17 cellular contexts compared by ENCODE assay signal in genomic region chr10:77182803-77183202, GRCh38.
DNase-seq lines count a peak whose midpoint lies in the region; ATAC-seq and TF ChIP-seq lines count a peak whose summit lies in the region.
"Had no signal": no experiment of that assay in that cellular context is flagged by ENCODE, and none has a peak within 500 bp of the region (broad histone marks: within the 10 kb centered on the region; RNA-seq: fewer than 3 reads in every experiment).

No MANE protein-coding gene starts in this region.

- CTCF ChIA-PET in CD8-positive, alpha-beta memory T cell (lab: Charles Lee): no interaction called here

- H3K27me3 Mint-ChIP-seq in CD8-positive, alpha-beta memory T cell: peaks cover 17 to 19% of the 10 kb centered on the region in 2 donors

- no peak overlapping the region for H3K27ac Mint-ChIP-seq in CD8-positive, alpha-beta memory T cell
- H3K27ac Mint-ChIP-seq: B cell; CD4-positive, alpha-beta memory T cell had no signal

- H3K36me3 ChIP-seq in heart left ventricle (no peaks in the 10 kb centered on the region), thyroid gland (no peaks in the 10 kb centered on the region)
- H3K36me3 ChIP-seq in CD8-positive, alpha-beta memory T cell (ENCODE audit: insufficient read depth, low read length): no peaks in the 10 kb centered on the region
- H3K36me3 ChIP-seq: HAP-1, SJSA1 had no signal

- TF ChIP-seq CTCF in heart left ventricle (IDR thresholded peaks at IDR 0.05): no peak
- TF ChIP-seq CTCF in thyroid gland (IDR thresholded peaks at IDR 0.05): no peak

- H3K9me3 ChIP-seq in heart left ventricle: no peaks in the 10 kb centered on the region
- H3K9me3 ChIP-seq in thyroid gland: no peaks in the 10 kb centered on the region
- no peaks in the 10 kb centered on the region for H3K9me3 ChIP-seq in CD8-positive, alpha-beta memory T cell (ENCODE audit: low read length)
- H3K9me3 ChIP-seq: HAP-1, SJSA1 had no signal

- ATAC-seq in heart left ventricle (peak; percentile 71 to 92 (median 90)), GM21447 (IDR thresholded peaks at IDR 0.05; ENCODE audit: unreplicated experiment) (no peak)
- ATAC-seq: PC-3 had no signal

- WGBS in heart left ventricle, 4 donors: 25 to 44% (median 31%) methylated on average over 1 of the region's 1 CpG
- WGBS in thyroid gland, 2 donors: 41 to 50% methylated on average over 1 of the region's 1 CpG

- intact Hi-C loops in heart left ventricle (cut with DNase I): loop anchor here in 1 of 10 donors (5.0 kb wide), 1 partner anchor 59 kb away; no protein-coding TSS in a partner anchor
- intact Hi-C loops in thyroid gland (cut with DNase I): no loop called here

- no peak for TF ChIP-seq POLR2A in heart left ventricle (IDR thresholded peaks at IDR 0.05)
- TF ChIP-seq POLR2A in thyroid gland (IDR thresholded peaks at IDR 0.05): no peak

- H3K27me3 ChIP-seq in heart left ventricle (peaks cover 0 to 3% (median 0%) of the 10 kb centered on the region in 9 donors), thyroid gland (no peaks in the 10 kb centered on the region)
- H3K27me3 ChIP-seq in CD8-positive, alpha-beta memory T cell (ENCODE audit: insufficient read depth, low read length, poor library complexity, severe bottlenecking): no peaks in the 10 kb centered on the region
- H3K27me3 ChIP-seq: SJSA1 had no signal

- H3K4me3 ChIP-seq in heart left ventricle (no peak overlapping the region), thyroid gland (replicated peaks in 1 of 3) (no peak overlapping the region)
- H3K4me3 ChIP-seq in CD8-positive, alpha-beta memory T cell (ENCODE audit: low read length): no peak overlapping the region
- H3K4me3 ChIP-seq: HAP-1, SJSA1 had no signal

- no peaks in the 10 kb centered on the region for H3K36me3 Mint-ChIP-seq in CD8-positive, alpha-beta memory T cell
- H3K36me3 Mint-ChIP-seq: CD4-positive, alpha-beta memory T cell had no signal

- POLR2A ChIA-PET in CD8-positive, alpha-beta memory T cell (lab: Charles Lee): no interaction called here

- H3K4me1 Mint-ChIP-seq in CD8-positive, alpha-beta memory T cell: no peaks in the 10 kb centered on the region
- H3K4me1 Mint-ChIP-seq: B cell; CD4-positive, alpha-beta memory T cell had no signal

- no peak overlapping the region for H3K4me3 Mint-ChIP-seq in CD8-positive, alpha-beta memory T cell
- H3K4me3 Mint-ChIP-seq: B cell; CD4-positive, alpha-beta memory T cell had no signal

- peak overlapping the region in 1 of 12 donors; percentile 74 for H3K27ac ChIP-seq in heart left ventricle
- H3K27ac ChIP-seq in thyroid gland: no peak overlapping the region
- H3K27ac ChIP-seq in CD8-positive, alpha-beta memory T cell (ENCODE audit: low read depth, low read length): no peak overlapping the region
- H3K27ac ChIP-seq: RWPE1, SJSA1 had no signal

- DNase-seq in M059J (ENCODE audit: low read depth) (peak; percentile 54), heart left ventricle (peak in 4 of 5 donors; percentile 26 to 62 (median 44)), myocyte (ENCODE audit: low read depth) (peak; percentile 36), thyroid gland (peak; percentile 40 to 44), SK-N-DZ (ENCODE audit: low spot score) (no peak)
- no peak for DNase-seq in CD8-positive, alpha-beta memory T cell
- DNase-seq: CD4-positive, alpha-beta memory T cell; DMS79; MV-4-11; NCI-H1417; NCI-H1930; PC-3 had no signal

- no peaks in the 10 kb centered on the region for H3K9me3 Mint-ChIP-seq in CD8-positive, alpha-beta memory T cell
- H3K9me3 Mint-ChIP-seq: CD4-positive, alpha-beta memory T cell had no signal

- H3K4me1 ChIP-seq in heart left ventricle: peaks cover 0 to 14% (median 0%) of the 10 kb centered on the region in 12 donors
- H3K4me1 ChIP-seq in thyroid gland: peaks cover 8 to 12% of the 10 kb centered on the region in 2 donors
- no peaks in the 10 kb centered on the region for H3K4me1 ChIP-seq in CD8-positive, alpha-beta memory T cell (ENCODE audit: insufficient read depth, low read length)
- H3K4me1 ChIP-seq: HAP-1 had no signal

Comparison
In these comparisons a context has a peak if more than half of its experiments do, and no peak if none do; other contexts are left out.
1. DNase-seq: peak in M059J (single experiment), heart left ventricle (4 of 5), myocyte (single experiment) and thyroid gland (2 of 2); none in SK-N-DZ (single experiment) and CD8-positive, alpha-beta memory T cell (0 of 5).